Comparison of ENCODE assay signal across 24 cellular contexts in the genomic region with DNA sequence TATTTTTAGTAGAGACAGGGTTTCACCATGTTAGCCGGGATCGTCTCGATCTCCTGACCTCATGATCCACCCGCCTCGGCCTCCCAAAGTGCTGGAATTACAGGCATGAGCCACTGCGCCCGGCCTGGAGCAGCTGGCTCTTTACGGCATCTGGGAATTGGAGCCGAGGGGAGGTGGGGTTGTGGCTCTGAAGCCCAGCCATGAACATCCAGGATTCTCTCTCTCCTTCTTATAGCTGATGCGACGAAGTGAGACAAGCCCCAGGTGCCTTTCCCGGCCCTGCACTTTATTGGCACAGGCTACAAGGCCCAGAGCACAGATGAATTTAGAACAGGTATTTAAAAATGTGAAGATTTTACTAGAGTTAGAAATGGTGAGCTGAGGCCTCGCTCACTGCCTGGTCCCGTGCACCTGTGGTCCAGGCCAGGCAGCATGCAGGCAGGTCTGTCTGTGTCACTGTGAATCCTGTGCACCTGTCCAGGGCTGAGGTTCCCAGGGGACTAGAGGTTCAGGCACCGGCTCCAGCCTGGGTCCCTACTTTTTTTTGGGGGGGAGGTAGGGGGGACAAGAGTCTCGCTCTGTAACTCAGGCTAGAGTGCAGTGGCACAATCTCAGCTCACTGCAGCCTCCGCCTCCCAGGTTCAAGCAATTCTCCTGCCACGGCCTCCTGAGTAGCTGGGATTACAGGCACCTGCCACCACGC.
"Had no signal": no experiment of that assay in that cellular context is flagged by ENCODE, and none has a peak within 500 bp of the region (broad histone marks: within the 10 kb centered on the region; RNA-seq: fewer than 3 reads in every experiment).

No MANE protein-coding gene starts in this region.

- H3K36me3 ChIP-seq: left ventricle myocardium inferior, ovary, suprapubic skin, thoracic aorta, tibial artery, upper lobe of right lung had no signal

- H3K27ac Mint-ChIP-seq: naive thymus-derived CD4-positive, alpha-beta T cell; natural killer cell treated with Interleukin-12 subunit alpha and Interleukin-12 subunit beta and Interleukin-15 and Interleukin-18, amount 100 ng/mL, for 72 hours; progenitor cell of endocrine pancreas; stimulated activated effector memory CD8-positive, alpha-beta T cell treated with anti-CD3 and anti-CD28 coated beads, Interleukin-12 subunit alpha, Interleukin-12 subunit beta, amount 100 ng/mL, for 72 hours; stimulated activated naive CD8-positive, alpha-beta T cell treated with anti-CD3 and anti-CD28 coated beads, Interleukin-15, Interleukin-2, amounts not matched to agents 100 ng/mL and 50 ng/mL, for 24 hours had no signal

- H3K9me3 ChIP-seq: left ventricle myocardium inferior, mucosa of descending colon, ovary, suprapubic skin, thoracic aorta, tibial artery, upper lobe of right lung had no signal

- DNase-seq: hippocampal formation; left colon; left ventricle myocardium inferior; mesendoderm; midbrain; mucosa of descending colon; naive thymus-derived CD4-positive, alpha-beta T cell; nucleus accumbens; ovary; right cardiac atrium; stimulated activated CD4-positive, alpha-beta T cell treated with anti-CD3 and anti-CD28 coated beads, Interleukin-4, amount 100 ng/mL, for 24 hours; stimulated activated naive CD4-positive, alpha-beta T cell; tibial artery; trophoblast cell; upper lobe of right lung had no signal

- H3K27ac ChIP-seq: left ventricle myocardium inferior, ovary, skin epidermis, suprapubic skin, thoracic aorta, tibial artery, upper lobe of right lung had no signal

- H3K4me3 ChIP-seq: left ventricle myocardium inferior, lung, mucosa of descending colon, ovary, skin epidermis, suprapubic skin, thoracic aorta, tibial artery, upper lobe of right lung had no signal

- H3K4me3 Mint-ChIP-seq: naive thymus-derived CD4-positive, alpha-beta T cell; natural killer cell treated with Interleukin-12 subunit alpha and Interleukin-12 subunit beta and Interleukin-15 and Interleukin-18, amount 100 ng/mL, for 72 hours; stimulated activated effector memory CD8-positive, alpha-beta T cell treated with anti-CD3 and anti-CD28 coated beads, Interleukin-12 subunit alpha, Interleukin-12 subunit beta, amount 100 ng/mL, for 72 hours; stimulated activated naive CD8-positive, alpha-beta T cell treated with anti-CD3 and anti-CD28 coated beads, Interleukin-15, Interleukin-2, amounts not matched to agents 100 ng/mL and 50 ng/mL, for 24 hours had no signal

- H3K27me3 ChIP-seq: ovary, upper lobe of right lung had no signal

- ATAC-seq: left colon; mucosa of descending colon; naive thymus-derived CD4-positive, alpha-beta T cell; natural killer cell treated with Interleukin-12 subunit alpha and Interleukin-12 subunit beta and Interleukin-15 and Interleukin-18, amount 100 ng/mL, for 72 hours; right cardiac atrium; sciatic nerve; stimulated activated effector memory CD8-positive, alpha-beta T cell treated with anti-CD3 and anti-CD28 coated beads, Interleukin-12 subunit alpha, Interleukin-12 subunit beta, amount 100 ng/mL, for 72 hours; upper lobe of right lung had no signal

- H3K9me3 Mint-ChIP-seq: natural killer cell treated with Interleukin-12 subunit alpha and Interleukin-12 subunit beta and Interleukin-15 and Interleukin-18, amount 100 ng/mL, for 72 hours; stimulated activated effector memory CD8-positive, alpha-beta T cell treated with anti-CD3 and anti-CD28 coated beads, Interleukin-12 subunit alpha, Interleukin-12 subunit beta, amount 100 ng/mL, for 72 hours; stimulated activated naive CD8-positive, alpha-beta T cell treated with anti-CD3 and anti-CD28 coated beads, Interleukin-15, Interleukin-2, amounts not matched to agents 100 ng/mL and 50 ng/mL, for 24 hours had no signal

- H3K4me1 Mint-ChIP-seq: naive thymus-derived CD4-positive, alpha-beta T cell; stimulated activated effector memory CD8-positive, alpha-beta T cell treated with anti-CD3 and anti-CD28 coated beads, Interleukin-12 subunit alpha, Interleukin-12 subunit beta, amount 100 ng/mL, for 72 hours had no signal

- H3K36me3 Mint-ChIP-seq: naive thymus-derived CD4-positive, alpha-beta T cell; natural killer cell treated with Interleukin-12 subunit alpha and Interleukin-12 subunit beta and Interleukin-15 and Interleukin-18, amount 100 ng/mL, for 72 hours; stimulated activated effector memory CD8-positive, alpha-beta T cell treated with anti-CD3 and anti-CD28 coated beads, Interleukin-12 subunit alpha, Interleukin-12 subunit beta, amount 100 ng/mL, for 72 hours had no signal

- H3K4me1 ChIP-seq: left ventricle myocardium inferior, suprapubic skin, tibial artery, upper lobe of right lung had no signal
